12 cellular contexts compared by ENCODE assay signal in the genomic region with DNA sequence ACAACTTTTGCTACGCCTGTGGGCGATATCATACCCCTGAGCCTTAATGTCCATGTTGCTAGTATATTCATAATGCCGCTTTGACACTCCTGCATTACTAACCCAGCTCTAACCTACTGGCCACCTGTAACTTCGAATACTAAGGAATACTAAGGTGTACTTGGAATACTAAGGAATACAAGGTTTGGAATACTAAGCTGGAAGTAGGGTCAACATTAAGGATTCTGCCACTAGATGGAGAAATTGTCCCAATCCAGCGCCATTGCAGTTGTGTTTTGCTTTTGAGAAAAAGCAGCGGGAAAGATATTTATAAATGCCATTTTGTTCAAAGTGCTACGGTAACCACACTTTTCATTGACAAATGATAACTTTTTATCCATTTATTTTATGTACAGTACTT. TPM values are rescaled to one million over a fixed set of nuclear protein-coding genes. Genes with fewer than 3 reads are reported as not detected.
A peak's percentile ranks its signal among the peaks of the same experiment; 100 is the strongest.
DNase-seq lines count a peak whose midpoint lies in the region; FAIRE-seq and TF ChIP-seq lines count a peak whose summit lies in the region.
"Had no signal": no experiment of that assay in that cellular context is flagged by ENCODE, and none has a peak within 500 bp of the region (broad histone marks: within the 10 kb centered on the region; RNA-seq: fewer than 3 reads in every experiment).

No MANE protein-coding gene starts in this region.

- H3K4me3 ChIP-seq in kidney epithelial cell (ENCODE audit: low read depth, low read length): no peak overlapping the region
- H3K4me3 ChIP-seq: ovary had no signal

- FAIRE-seq in GM12891 (lab: Jason Lieb, UNC) (peak; percentile 74), RCC 7860 (lab: Jason Lieb, UNC) (no peak)

- TF ChIP-seq POLR2A in GM12891 (IDR thresholded peaks at IDR 0.05; ENCODE audit: low read depth, low read length): no peak

- DNase-seq in A172 (ENCODE audit: low spot score) (peak; percentile 43), GM12891 (ENCODE audit: insufficient read length, low spot score) (no peak), RPMI7951 (ENCODE audit: low read depth) (peak; percentile 32), kidney epithelial cell (ENCODE audit: low read depth) (no peak), NCI-H82 (lab: John Stamatoyannopoulos, UW) (no peak), cerebellar nuclear complex (lab: John Stamatoyannopoulos, UW) (no peak), RCC 7860 (ENCODE audit: low spot score) (no peak)
- DNase-seq in stimulated activated naive CD4-positive, alpha-beta T cell treated with Interleukin-2 at 50 U/mL for 16 hours (lab: John Stamatoyannopoulos, UW): no peak
- DNase-seq: activated T-cell treated with anti-CD3 and anti-CD28 coated beads, Interleukin-2, amount 50 U/mL, for 48 hours; NCI-H146; ovary had no signal

- peak; percentile 32 for TF ChIP-seq CTCF in kidney epithelial cell (IDR thresholded peaks at IDR 0.05; ENCODE audit: insufficient read depth, low read length, poor library complexity, severe bottlenecking)

- H3K36me3 ChIP-seq in kidney epithelial cell (ENCODE audit: control insufficient read depth, insufficient read depth, low read length): no peaks in the 10 kb centered on the region
- H3K36me3 ChIP-seq: ovary had no signal

- peaks cover 4% of the 10 kb centered on the region for H3K27me3 ChIP-seq in kidney epithelial cell (ENCODE audit: control insufficient read depth, insufficient read depth, low read length)
- H3K27me3 ChIP-seq: ovary had no signal

TF ChIP-seq in GM12891, 5 proteins besides CTCF, POLR2A, EP300 and RAD21:
- no peak for TF ChIP-seq PAX5 (IDR thresholded peaks at IDR 0.05; ENCODE audit: insufficient read depth, low read length, severe bottlenecking)
- no peak for TF ChIP-seq POLR2AphosphoS5 (IDR thresholded peaks at IDR 0.05; ENCODE audit: low read depth, low read length)
- no peak for TF ChIP-seq SPI1 (IDR thresholded peaks at IDR 0.05; ENCODE audit: low read depth, low read length)
- TF ChIP-seq POU2F2 (IDR thresholded peaks at IDR 0.05; ENCODE audit: low read depth, low read length): no peak
- TF ChIP-seq TAF1 (IDR thresholded peaks at IDR 0.05; ENCODE audit: low read depth, low read length): no peak

RNA-seq across cellular contexts. Expression of a gene that starts 10.7 kb away (rescaled TPM):
- not detected in 2 replicates for total RNA-seq in A172 (2014; rRNA removed; shearing (Covaris generic))
- polyA plus RNA-seq in GM12891 (2012; ENCODE audit: low read depth, missing spikeins): 14.5 TPM
- not detected in 2 replicates for total RNA-seq in RPMI7951 (2014; rRNA removed; shearing (Covaris generic))
- total RNA-seq in kidney epithelial cell: not detected in 2 replicates
- total RNA-seq: ovary; T-helper 1 cell treated with Interleukin-12 subunit alpha and Interleukin-12 subunit beta and Interleukin-4 antibody, amounts not matched to agents 30 ng/mL and 1 ng/mL, for 36 hours had no signal
- polyA plus RNA-seq: ovary had no signal

Comparison
In these comparisons a context has a peak if more than half of its experiments do, and no peak if none do; other contexts are left out.
1. DNase-seq: peak in A172 (single experiment) and RPMI7951 (single experiment); none in GM12891 (single experiment), kidney epithelial cell (single experiment), NCI-H82 (single experiment), stimulated activated naive CD4-positive, alpha-beta T cell treated with Interleukin-2 at 50 U/mL for 16 hours (single experiment), cerebellar nuclear complex (0 of 2) and RCC 7860 (single experiment).